Comparison of ENCODE assay signal across 22 cellular contexts in genomic region chr11:8374716-8375115, GRCh38.
A peak's percentile ranks its signal among the peaks of the same experiment; 100 is the strongest.
DNase-seq lines count a peak whose midpoint lies in the region; ATAC-seq and TF ChIP-seq lines count a peak whose summit lies in the region.
"Had no signal": no experiment of that assay in that cellular context is flagged by ENCODE, and none has a peak within 500 bp of the region (broad histone marks: within the 10 kb centered on the region; RNA-seq: fewer than 3 reads in every experiment).

No MANE protein-coding gene starts in this region.

- no peak for TF ChIP-seq POLR2A in spleen (IDR thresholded peaks at IDR 0.05)

- H3F3A ChIP-seq in PC-3 (ENCODE audit: low read length, unreplicated experiment) = no peaks in the 10 kb centered on the region

- CTCF ChIA-PET in PC-3 (lab: Charles Lee) = no interaction called here
- CTCF ChIA-PET in CD8-positive, alpha-beta T cell (lab: Charles Lee) = no interaction called here

- no peaks in the 10 kb centered on the region for H3K9me3 ChIP-seq in spleen
- no peaks in the 10 kb centered on the region for H3K9me3 ChIP-seq in PC-3 (ENCODE audit: low read length)
- no peaks in the 10 kb centered on the region for H3K9me3 ChIP-seq in CD8-positive, alpha-beta T cell (ENCODE audit: low read length)
- H3K9me3 ChIP-seq: A549; BLaER1 treated with 17β-estradiol and CSF1 and Interleukin-3, amounts not matched to agents 10 nM and 100 nM had no signal

- POLR2A ChIA-PET in PC-3 (lab: Charles Lee; ENCODE audit: unreplicated experiment) = no interaction called here
- POLR2A ChIA-PET in CD8-positive, alpha-beta T cell (lab: Charles Lee) = no interaction called here

- no TSS peak for BruUV-seq in PC-3 (replicated peaks; lab: Mats Ljungman, UMichigan)

- H3K4me3 ChIP-seq in coronary artery = no peak overlapping the region
- H3K4me3 ChIP-seq in spleen = no peak overlapping the region
- H3K4me3 ChIP-seq in PC-3 (ENCODE audit: low read length) = no peak overlapping the region
- no peak overlapping the region for H3K4me3 ChIP-seq in CD8-positive, alpha-beta T cell (ENCODE audit: low read depth, low read length)
- H3K4me3 ChIP-seq: A549; BLaER1 treated with 17β-estradiol and CSF1 and Interleukin-3, amounts not matched to agents 10 nM and 100 nM; GM12878 had no signal

- H3K4me1 ChIP-seq in spleen (no peaks in the 10 kb centered on the region), PC-3 (ENCODE audit: insufficient read depth, low read length) (no peaks in the 10 kb centered on the region)
- no peaks in the 10 kb centered on the region for H3K4me1 ChIP-seq in CD8-positive, alpha-beta T cell (ENCODE audit: insufficient read depth, low read length)
- H3K4me1 ChIP-seq: A549 had no signal

- H3K9me3 Mint-ChIP-seq in CD8-positive, alpha-beta T cell = no peaks in the 10 kb centered on the region
- H3K9me3 Mint-ChIP-seq: CD4-positive, alpha-beta T cell had no signal

- 89 to 97% (median 90%) methylated on average over 5 of the region's 5 CpGs for WGBS in spleen, 5 donors

- no peaks in the 10 kb centered on the region for H3K36me3 Mint-ChIP-seq in CD8-positive, alpha-beta T cell
- H3K36me3 Mint-ChIP-seq: CD8-positive, alpha-beta memory T cell had no signal

- H3K27me3 Mint-ChIP-seq in CD8-positive, alpha-beta T cell (ENCODE audit: low read depth) = peaks cover 4% of the 10 kb centered on the region
- H3K27me3 Mint-ChIP-seq: CD4-positive, alpha-beta T cell had no signal

- H3K9me2 ChIP-seq in PC-3 (replicated peaks; ENCODE audit: low read length) = no peaks in the 10 kb centered on the region

- H3K79me2 ChIP-seq in PC-3 (ENCODE audit: low read length) = no peaks in the 10 kb centered on the region

- no peak overlapping the region for H3K27ac ChIP-seq in coronary artery
- H3K27ac ChIP-seq in spleen = no peak overlapping the region
- no peak overlapping the region for H3K27ac ChIP-seq in PC-3 (ENCODE audit: low read length)
- no peak overlapping the region for H3K27ac ChIP-seq in CD8-positive, alpha-beta T cell (ENCODE audit: low read depth, low read length)
- H3K27ac ChIP-seq: 22Rv1; A549; BLaER1 treated with 17β-estradiol and CSF1 and Interleukin-3, amounts not matched to agents 10 nM and 100 nM; C4-2B had no signal

- H3K4me1 Mint-ChIP-seq in CD8-positive, alpha-beta T cell (ENCODE audit: low read depth) = no peaks in the 10 kb centered on the region
- H3K4me1 Mint-ChIP-seq: CD8-positive, alpha-beta memory T cell had no signal

- ATAC-seq in PC-3 = no peak
- ATAC-seq in CD8-positive, alpha-beta T cell = no peak
- ATAC-seq: A549, GM12878 had no signal

- H3K27ac Mint-ChIP-seq in CD8-positive, alpha-beta T cell = no peak overlapping the region
- H3K27ac Mint-ChIP-seq: B cell; CD4-positive, alpha-beta T cell; CD8-positive, alpha-beta memory T cell had no signal

- H2AFZ ChIP-seq in PC-3 (ENCODE audit: low read length) = no peak overlapping the region

- H4K20me1 ChIP-seq in PC-3 (ENCODE audit: low read length) = no peaks in the 10 kb centered on the region
- H4K20me1 ChIP-seq: BLaER1 treated with 17β-estradiol and CSF1 and Interleukin-3, amounts not matched to agents 10 nM and 100 nM had no signal

- DNase-seq in coronary artery (ENCODE audit: low spot score) (peak; percentile 29), islet precursor cell (peak; percentile 32), spleen (peak; percentile 60), PC-3 (no peak)
- DNase-seq in CD8-positive, alpha-beta T cell = no peak
- DNase-seq: AML-193; CD4-positive, alpha-beta T cell; CD8-positive, alpha-beta memory T cell; COR-L47; DMS 273 treated with DMSO at 0.1 percent for 48 hours; DMS153; DMS53; DMS79; DND-41; EL; GDM1 had no signal

- no peak overlapping the region for H3K4me3 Mint-ChIP-seq in CD8-positive, alpha-beta T cell
- H3K4me3 Mint-ChIP-seq: B cell; CD4-positive, alpha-beta T cell; CD8-positive, alpha-beta memory T cell had no signal

- H3K36me3 ChIP-seq in spleen (no peaks in the 10 kb centered on the region), PC-3 (ENCODE audit: low read depth, low read length) (no peaks in the 10 kb centered on the region)
- no peaks in the 10 kb centered on the region for H3K36me3 ChIP-seq in CD8-positive, alpha-beta T cell (ENCODE audit: insufficient read depth, low read length)
- H3K36me3 ChIP-seq: BLaER1 treated with 17β-estradiol and CSF1 and Interleukin-3, amounts not matched to agents 10 nM and 100 nM had no signal

- H3K27me3 ChIP-seq in spleen (replicated peaks in 1 of 7) = no peaks in the 10 kb centered on the region
- H3K27me3 ChIP-seq in PC-3 (ENCODE audit: low read length) = peaks cover 59% of the 10 kb centered on the region
- H3K27me3 ChIP-seq in CD8-positive, alpha-beta T cell (ENCODE audit: insufficient read depth, low read length) = no peaks in the 10 kb centered on the region
- H3K27me3 ChIP-seq: BLaER1 treated with 17β-estradiol and CSF1 and Interleukin-3, amounts not matched to agents 10 nM and 100 nM had no signal

- TF ChIP-seq CTCF in coronary artery (IDR thresholded peaks at IDR 0.05) (no peak), spleen (IDR thresholded peaks at IDR 0.05 in 8 of 11, conservative IDR thresholded peaks at IDR 0.05 in 3 of 11) (no peak), PC-3 (conservative IDR thresholded peaks at IDR 0.05; ENCODE audit: low read depth, low read length) (no peak)
- no peak for TF ChIP-seq CTCF in CD8-positive, alpha-beta T cell (IDR thresholded peaks at IDR 0.05)

- no peak overlapping the region for H3K9ac ChIP-seq in PC-3 (ENCODE audit: low read length)
- H3K9ac ChIP-seq: BLaER1 treated with 17β-estradiol and CSF1 and Interleukin-3, amounts not matched to agents 10 nM and 100 nM had no signal

- H3K4me2 ChIP-seq in PC-3 (ENCODE audit: low read length) = no peak overlapping the region
- H3K4me2 ChIP-seq: A549 had no signal

- intact Hi-C loops in spleen (cut with DNase I; ENCODE audit: low total_unique reads) = no loop called here
- intact Hi-C loops in PC-3 (cut with micrococcal nuclease) = no loop called here
- intact Hi-C loops in CD8-positive, alpha-beta T cell (cut with DNase I, micrococcal nuclease) = no loop called here

Comparison
In these comparisons a context has a peak if more than half of its experiments do, and no peak if none do; other contexts are left out.
1. DNase-seq: peak in coronary artery (single experiment), islet precursor cell (single experiment) and spleen (single experiment); none in PC-3 (single experiment) and CD8-positive, alpha-beta T cell (0 of 7).